In the genomic region with DNA sequence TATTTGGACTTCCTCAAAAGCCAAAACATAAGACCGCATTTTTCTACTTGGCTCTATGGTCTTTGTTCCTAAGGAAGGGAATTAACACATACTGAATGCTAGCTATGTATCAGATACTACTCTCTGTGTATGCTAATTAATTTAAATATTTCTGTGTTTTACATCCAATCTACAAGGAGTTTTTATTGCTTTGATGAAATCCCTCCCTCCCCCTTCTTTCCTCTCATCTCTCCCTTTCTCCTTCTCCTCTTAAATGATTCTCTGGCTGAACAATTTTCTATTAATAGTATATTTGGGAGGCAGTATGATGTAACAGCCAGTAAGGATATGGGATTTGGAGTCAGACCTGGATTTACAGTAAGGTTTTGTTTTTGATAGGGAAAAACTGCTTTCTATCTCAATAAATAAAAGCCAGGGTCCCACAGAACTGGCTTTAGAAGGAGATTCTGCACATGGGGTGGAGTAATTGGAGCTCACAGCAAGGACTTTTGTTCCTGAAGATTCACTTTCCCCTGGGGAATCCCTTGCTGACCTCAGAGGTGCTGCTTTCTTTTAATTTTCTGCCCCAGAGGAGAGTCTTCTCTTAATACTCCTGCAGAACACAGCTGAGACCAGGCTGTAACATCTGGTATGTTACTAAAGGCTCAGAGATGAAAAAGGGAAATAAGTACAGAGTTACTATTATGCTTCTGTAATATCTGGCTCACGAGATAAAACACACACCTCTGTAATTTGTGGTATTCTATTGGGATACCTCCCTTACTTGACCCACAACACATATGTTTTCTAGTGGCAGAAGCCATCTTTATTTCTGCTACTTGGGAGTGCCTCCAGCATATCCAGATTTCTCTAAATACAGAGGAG, we compare ENCODE assay signal across 8 cellular contexts. TPM values are rescaled to one million over a fixed set of nuclear protein-coding genes. Genes with fewer than 3 reads are reported as not detected.
DNase-seq lines count a peak whose midpoint lies in the region; ATAC-seq and TF ChIP-seq lines count a peak whose summit lies in the region.

No MANE protein-coding gene starts in this region.

- POLR2A ChIA-PET in PC-3 (lab: Charles Lee; ENCODE audit: unreplicated experiment): no interaction called here

- H3K4me2 ChIP-seq in PC-3 (ENCODE audit: low read length): no peak overlapping the region

- H3K27me3 Mint-ChIP-seq in activated CD4-positive, alpha-beta T cell treated with anti-CD3 and anti-CD28 coated beads, Interleukin-2, amount 10 ng/mL, durations not matched to agents 24 days and 14 days: no peaks in the 10 kb centered on the region

- no peaks in the 10 kb centered on the region for H3K9me2 ChIP-seq in PC-3 (replicated peaks; ENCODE audit: low read length)

- no peak overlapping the region for H3K9ac ChIP-seq in PC-3 (ENCODE audit: low read length)

- intact Hi-C loops in activated CD4-positive, alpha-beta T cell treated with anti-CD3 and anti-CD28 coated beads, Interleukin-2, amount 10 ng/mL, durations not matched to agents 24 days and 14 days (cut with micrococcal nuclease): loop anchor here (1.0 to 5.0 kb wide), 4 partner anchors 13 to 475 kb away; partner anchors contain the start of gene EPB41
- intact Hi-C loops in PC-3 (cut with micrococcal nuclease): no loop called here

- BruUV-seq in PC-3 (replicated peaks; lab: Mats Ljungman, UMichigan): TSS peak; percentile 76

- TF ChIP-seq CTCF in PC-3 (conservative IDR thresholded peaks at IDR 0.05; ENCODE audit: low read depth, low read length): no peak

- CTCF ChIA-PET in PC-3 (lab: Charles Lee): interaction anchor here (0.6 kb wide), 1 partner anchor 191 kb away, joined by 4 read pairs; the partner anchor contains the start of gene YTHDF2

- H3K4me3 Mint-ChIP-seq in activated CD4-positive, alpha-beta T cell treated with anti-CD3 and anti-CD28 coated beads, Interleukin-2, amount 10 ng/mL, durations not matched to agents 24 days and 14 days: peak overlapping the region; percentile 73

- ATAC-seq in PC-3: peak; percentile 13; the same call in 1 of the 2 replicates
- ATAC-seq in GM21737 (IDR thresholded peaks at IDR 0.05; ENCODE audit: unreplicated experiment): no peak
- no peak for ATAC-seq in GM19397 (IDR thresholded peaks at IDR 0.05; ENCODE audit: unreplicated experiment)

- no peaks in the 10 kb centered on the region for H4K20me1 ChIP-seq in PC-3 (ENCODE audit: low read length)

- peaks cover 13% of the 10 kb centered on the region for H3K36me3 Mint-ChIP-seq in activated CD4-positive, alpha-beta T cell treated with anti-CD3 and anti-CD28 coated beads, Interleukin-2, amount 10 ng/mL, durations not matched to agents 24 days and 14 days (ENCODE audit: low read depth)

- no peaks in the 10 kb centered on the region for H3F3A ChIP-seq in PC-3 (ENCODE audit: low read length, unreplicated experiment)

- H3K27ac ChIP-seq in PC-3 (ENCODE audit: low read length): no peak overlapping the region
- H3K27ac ChIP-seq in skin epidermis: peak overlapping the region in 16 of 21 experiments; percentile 28 to 88 (median 62)

- no peaks in the 10 kb centered on the region for H3K27me3 ChIP-seq in PC-3 (ENCODE audit: low read length)

- H3K9me3 Mint-ChIP-seq in activated CD4-positive, alpha-beta T cell treated with anti-CD3 and anti-CD28 coated beads, Interleukin-2, amount 10 ng/mL, durations not matched to agents 24 days and 14 days: no peaks in the 10 kb centered on the region

- H3K36me3 ChIP-seq in PC-3 (ENCODE audit: low read depth, low read length): no peaks in the 10 kb centered on the region

- H2AFZ ChIP-seq in PC-3 (ENCODE audit: low read length): no peak overlapping the region

- 0 out of 2 replicates have a peak, but pooled peaks cover 3% of the 10 kb centered on the region for H3K4me1 ChIP-seq in PC-3 (ENCODE audit: insufficient read depth, low read length)

- H3K9me3 ChIP-seq in PC-3 (ENCODE audit: low read length): no peaks in the 10 kb centered on the region

- no peak overlapping the region for H3K4me3 ChIP-seq in PC-3 (ENCODE audit: low read length)
- H3K4me3 ChIP-seq in skin epidermis: no peak overlapping the region

- H3K79me2 ChIP-seq in PC-3 (ENCODE audit: low read length): peaks cover 37% of the 10 kb centered on the region

- H3K4me1 Mint-ChIP-seq in activated CD4-positive, alpha-beta T cell treated with anti-CD3 and anti-CD28 coated beads, Interleukin-2, amount 10 ng/mL, durations not matched to agents 24 days and 14 days: peaks cover 44% of the 10 kb centered on the region

- peak; percentile 64 for DNase-seq in activated CD4-positive, alpha-beta T cell treated with anti-CD3 and anti-CD28 coated beads, Interleukin-2, amount 10 ng/mL, durations not matched to agents 24 days and 14 days
- DNase-seq in activated CD4-positive, alpha-beta T cell treated with anti-CD3 and anti-CD28 coated beads for 1 hour: no peak
- no peak for DNase-seq in PC-3
- DNase-seq in fibroblast of peridontal ligament (ENCODE audit: extremely low read depth): peak; percentile 74
- no peak for DNase-seq in mucosa of gallbladder (ENCODE audit: low spot score)

- H3K27ac Mint-ChIP-seq in activated CD4-positive, alpha-beta T cell treated with anti-CD3 and anti-CD28 coated beads, Interleukin-2, amount 10 ng/mL, durations not matched to agents 24 days and 14 days: peak overlapping the region; percentile 89

RNA-seq across cellular contexts. Expression of gene EPB41, which starts 13.3 kb away (rescaled TPM):
- 79.1 and 79.7 TPM in 2 replicates for total RNA-seq in activated CD4-positive, alpha-beta T cell treated with anti-CD3 and anti-CD28 coated beads, Interleukin-2, amount 10 ng/mL, durations not matched to agents 24 days and 14 days
- total RNA-seq in PC-3 (2014; rRNA removed) (41.5 and 44.9 TPM in 2 replicates), mucosa of gallbladder (71.7 TPM)

Comparison
In these comparisons a context has a peak if more than half of its experiments do, and no peak if none do; other contexts are left out.
1. DNase-seq: peak in activated CD4-positive, alpha-beta T cell treated with anti-CD3 and anti-CD28 coated beads, Interleukin-2, amount 10 ng/mL, durations not matched to agents 24 days and 14 days (single experiment) and fibroblast of peridontal ligament (single experiment); none in activated CD4-positive, alpha-beta T cell treated with anti-CD3 and anti-CD28 coated beads for 1 hour (single experiment), PC-3 (single experiment) and mucosa of gallbladder (single experiment).